Comparison of ENCODE assay signal across 1 cellular context in the genomic region with DNA sequence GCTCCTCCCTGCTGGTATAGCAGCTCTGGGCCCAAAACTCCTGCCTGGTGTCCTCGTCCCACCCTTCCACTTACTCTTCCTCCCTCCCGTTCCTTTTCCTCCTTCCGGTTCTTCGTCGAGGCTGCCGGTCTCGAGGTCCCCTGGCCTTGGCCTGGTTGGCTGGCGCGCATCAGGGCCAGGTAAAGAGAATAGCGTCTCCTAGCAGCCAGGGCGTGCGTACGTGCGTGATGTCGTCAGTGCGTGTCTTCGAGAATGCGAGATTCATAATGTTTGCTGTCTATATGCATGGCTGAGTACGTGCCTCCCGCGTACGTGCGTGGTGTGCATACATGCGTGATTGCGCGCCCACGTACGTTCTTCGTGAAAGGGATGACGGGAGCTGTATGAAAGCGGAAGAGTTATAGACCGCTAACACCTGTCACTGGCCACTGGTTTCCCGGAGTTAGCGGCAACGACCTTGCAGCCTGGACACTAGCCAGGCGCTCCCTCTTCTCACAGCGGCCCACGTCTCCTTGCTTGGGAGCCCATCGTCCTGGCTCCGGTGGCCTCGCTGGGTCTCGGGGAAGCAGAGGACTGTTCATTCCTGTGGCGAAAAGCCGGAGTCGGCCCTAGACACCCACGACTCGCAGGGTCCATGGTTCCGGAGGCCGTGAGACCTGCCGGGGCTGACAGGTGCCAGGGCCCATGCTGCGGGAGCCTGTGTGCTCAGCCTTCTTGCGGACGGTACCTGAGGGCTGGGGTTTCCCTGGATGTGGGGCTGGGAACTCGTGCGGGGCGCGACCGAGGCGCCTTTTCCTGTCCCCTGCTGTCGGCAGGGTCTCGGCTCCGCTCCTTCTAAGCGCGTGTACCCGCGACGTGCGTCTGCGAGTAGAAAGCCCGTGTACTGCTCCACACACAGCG.
TF ChIP-seq lines count a peak whose summit lies in the region.

Gene EOLA1, plus strand, starts transcription at position 392 of the 900 bp plus-strand sequence. CDS start 4,619 bp downstream, outside the sequence.

TF ChIP-seq in K562, 482 proteins besides CTCF, POLR2A, EP300 and RAD21 (continued from another document and continues in another):
- TF ChIP-seq TSHZ1 (CRISPR knock-in tag; IDR thresholded peaks at IDR 0.05): no peak
- peak; percentile 63; the same call in 1 of the 2 replicates for TF ChIP-seq GABPA (tag; conservative IDR thresholded peaks at IDR 0.05; ENCODE audit: low read depth)
- TF ChIP-seq SAP30 (IDR thresholded peaks at IDR 0.05; ENCODE audit: borderline replicate concordance, insufficient read depth, low read depth, low read length, poor library complexity, severe bottlenecking): peak; percentile 90
- TF ChIP-seq ATF7 (IDR thresholded peaks at IDR 0.05): peak; percentile 92
- TF ChIP-seq EGR1 (conservative IDR thresholded peaks at IDR 0.05): peak; percentile 98
- no peak for TF ChIP-seq ZHX1 (conservative IDR thresholded peaks at IDR 0.05; ENCODE audit: low read length)
- no peak for TF ChIP-seq HBP1 (CRISPR knock-in tag; IDR thresholded peaks at IDR 0.05)
- no peak for TF ChIP-seq E2F3 (CRISPR knock-in tag; IDR thresholded peaks at IDR 0.05)
- TF ChIP-seq, protein P1, sequence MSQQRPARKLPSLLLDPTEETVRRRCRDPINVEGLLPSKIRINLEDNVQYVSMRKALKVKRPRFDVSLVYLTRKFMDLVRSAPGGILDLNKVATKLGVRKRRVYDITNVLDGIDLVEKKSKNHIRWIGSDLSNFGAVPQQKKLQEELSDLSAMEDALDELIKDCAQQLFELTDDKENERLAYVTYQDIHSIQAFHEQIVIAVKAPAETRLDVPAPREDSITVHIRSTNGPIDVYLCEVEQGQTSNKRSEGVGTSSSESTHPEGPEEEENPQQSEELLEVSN (IDR thresholded peaks at IDR 0.05; ENCODE audit: borderline replicate concordance in 1 of 2, extremely low read depth in 1 of 2, insufficient read depth in 1 of 2, insufficient read length in 1 of 2, low read depth in 1 of 2, low read length in 1 of 2, poor library complexity in 1 of 2, severe bottlenecking in 1 of 2): peak; percentile 45 to 50
- peak; percentile 44 for TF ChIP-seq POLR2B (IDR thresholded peaks at IDR 0.05; ENCODE audit: low read depth, partially characterized antibody)
- TF ChIP-seq ASH1L (IDR thresholded peaks at IDR 0.05; ENCODE audit: borderline replicate concordance, low read depth, partially characterized antibody): no peak
- TF ChIP-seq EP400 (IDR thresholded peaks at IDR 0.05): peak; percentile 42; the same call in 1 of the 2 replicates
- peak; percentile 92 for TF ChIP-seq CXXC5 (CRISPR knock-in tag; IDR thresholded peaks at IDR 0.05)
- TF ChIP-seq FOXK2 (conservative IDR thresholded peaks at IDR 0.05 in 1 of 2, IDR thresholded peaks at IDR 0.05 in 1 of 2; ENCODE audit: low read depth in 2 of 2): peak in 1 of 2 experiments; percentile 64; a peak in 2 of 4 replicates
- TF ChIP-seq FOS (IDR thresholded peaks at IDR 0.05; ENCODE audit: extremely low read depth, insufficient read length): no peak
- TF ChIP-seq ZNF668 (CRISPR knock-in tag; IDR thresholded peaks at IDR 0.05): no peak
- no peak for TF ChIP-seq MYNN (IDR thresholded peaks at IDR 0.05)
- TF ChIP-seq MYNN (CRISPR knock-in tag; IDR thresholded peaks at IDR 0.05): no peak
- TF ChIP-seq FOXA1 (IDR thresholded peaks at IDR 0.05; ENCODE audit: borderline replicate concordance): no peak
- TF ChIP-seq CBX8 (IDR thresholded peaks at IDR 0.05; ENCODE audit: borderline replicate concordance, extremely low read depth, low read depth, low read length, poor library complexity, severe bottlenecking): no peak
- TF ChIP-seq ESRRA (IDR thresholded peaks at IDR 0.05; ENCODE audit: borderline replicate concordance, low read depth): peak; percentile 31; the same call in 1 of the 2 replicates
- TF ChIP-seq NRF1 (conservative IDR thresholded peaks at IDR 0.05 in 1 of 2, IDR thresholded peaks at IDR 0.05 in 1 of 2): peak; percentile 85 to 88
- 0 out of 2 replicates have a peak, but pooled peaks have one; percentile 22 for TF ChIP-seq CEBPG (CRISPR knock-in tag; IDR thresholded peaks at IDR 0.05)
- TF ChIP-seq CEBPG (tag; conservative IDR thresholded peaks at IDR 0.05 in 1 of 2, IDR thresholded peaks at IDR 0.05 in 1 of 2): no peak
- no peak for TF ChIP-seq CLOCK (CRISPR knock-in tag; IDR thresholded peaks at IDR 0.05; ENCODE audit: borderline replicate concordance)
- peak; percentile 60 for TF ChIP-seq MGA (IDR thresholded peaks at IDR 0.05)
- TF ChIP-seq MAFK (IDR thresholded peaks at IDR 0.05; ENCODE audit: low read length): no peak
